Comparison of ENCODE assay signal across 10 cellular contexts in genomic region chr11:72719144-72719543, GRCh38. TPM values are rescaled to one million over a fixed set of nuclear protein-coding genes. Genes with fewer than 3 reads are reported as not detected.
DNase-seq lines count a peak whose midpoint lies in the region; ATAC-seq, FAIRE-seq and TF ChIP-seq lines count a peak whose summit lies in the region.
"Had no signal": no experiment of that assay in that cellular context is flagged by ENCODE, and none has a peak within 500 bp of the region (broad histone marks: within the 10 kb centered on the region; RNA-seq: fewer than 3 reads in every experiment).

No MANE protein-coding gene starts in this region.

- peak overlapping the region; percentile 22 for H3K9ac ChIP-seq in astrocyte (ENCODE audit: low read length)

- no peak overlapping the region for H3K4me3 ChIP-seq in astrocyte (ENCODE audit: insufficient read depth, low read depth, low read length)
- H3K4me3 ChIP-seq in upper lobe of left lung = peak overlapping the region in 1 of 4 donors; percentile 64

- peaks cover 2% of the 10 kb centered on the region for H3K27me3 Mint-ChIP-seq in astrocyte (ENCODE audit: low read depth, unreplicated experiment)
- H3K27me3 Mint-ChIP-seq in activated CD4-positive, alpha-beta memory T cell treated with anti-CD3 and anti-CD28 coated beads for 36 hours = no peaks in the 10 kb centered on the region

- TF ChIP-seq POLR2A in upper lobe of left lung (IDR thresholded peaks at IDR 0.05) = peak in 1 of 4 donors; percentile 17

- CTCF ChIA-PET in activated CD4-positive, alpha-beta memory T cell treated with anti-CD3 and anti-CD28 coated beads for 36 hours (lab: Charles Lee) = interaction anchor here (2.6 kb wide), 1 partner anchor 35 kb away, joined by 8 read pairs; no protein-coding TSS in a partner anchor

- TF ChIP-seq EP300 in upper lobe of left lung (IDR thresholded peaks at IDR 0.05) = peak in 1 of 4 donors; percentile 11

- no peak overlapping the region for H3K27ac Mint-ChIP-seq in astrocyte (ENCODE audit: unreplicated experiment)
- H3K27ac Mint-ChIP-seq in activated CD4-positive, alpha-beta memory T cell treated with anti-CD3 and anti-CD28 coated beads for 36 hours = no peak overlapping the region

- H3K4me3 Mint-ChIP-seq in astrocyte (ENCODE audit: unreplicated experiment) = no peak overlapping the region
- no peak overlapping the region for H3K4me3 Mint-ChIP-seq in activated CD4-positive, alpha-beta memory T cell treated with anti-CD3 and anti-CD28 coated beads for 36 hours

- H3K9me3 Mint-ChIP-seq in astrocyte (ENCODE audit: unreplicated experiment) = no peaks in the 10 kb centered on the region
- H3K9me3 Mint-ChIP-seq in activated CD4-positive, alpha-beta memory T cell treated with anti-CD3 and anti-CD28 coated beads for 36 hours = no peaks in the 10 kb centered on the region

- H3K79me2 ChIP-seq in astrocyte (ENCODE audit: insufficient read depth, low read length) = peaks cover 76% of the 10 kb centered on the region

- H3K4me2 ChIP-seq in astrocyte (ENCODE audit: low read length) = no peak overlapping the region

- H2AFZ ChIP-seq in astrocyte (ENCODE audit: low read depth, low read length) = no peak overlapping the region

- peaks cover 7% of the 10 kb centered on the region for H3K36me3 Mint-ChIP-seq in astrocyte (ENCODE audit: low read depth, unreplicated experiment)
- H3K36me3 Mint-ChIP-seq in activated CD4-positive, alpha-beta memory T cell treated with anti-CD3 and anti-CD28 coated beads for 36 hours = peaks cover 2% of the 10 kb centered on the region

- H3K9me3 ChIP-seq in astrocyte (ENCODE audit: insufficient read depth, low read depth, low read length) (no peaks in the 10 kb centered on the region), upper lobe of left lung (no peaks in the 10 kb centered on the region)

- ATAC-seq in Right ventricle myocardium inferior (peak; percentile 63), upper lobe of left lung (ENCODE audit: low FRiP score in 2 of 2) (peak in 1 of 2 donors; percentile 66)

- H3K27me3 ChIP-seq in astrocyte (ENCODE audit: insufficient read depth, low read length) (no peaks in the 10 kb centered on the region), layer of hippocampus (ENCODE audit: control insufficient read depth, insufficient read depth, low read length) (no peaks in the 10 kb centered on the region), upper lobe of left lung (no peaks in the 10 kb centered on the region)

- peaks cover 71% of the 10 kb centered on the region for H4K20me1 ChIP-seq in astrocyte (ENCODE audit: insufficient read depth, low read length)

- intact Hi-C loops in Right ventricle myocardium inferior (cut with DNase I) (no loop called here), cardiac septum (cut with DNase I) (no loop called here)
- intact Hi-C loops in activated CD4-positive, alpha-beta memory T cell treated with anti-CD3 and anti-CD28 coated beads for 36 hours (cut with micrococcal nuclease) = no loop called here

- H3K27ac ChIP-seq in astrocyte (ENCODE audit: low read depth, low read length) = no peak overlapping the region
- H3K27ac ChIP-seq in layer of hippocampus (ENCODE audit: low read depth, low read length) = peak overlapping the region; percentile 89
- H3K27ac ChIP-seq in upper lobe of left lung = peak overlapping the region; percentile 82 to 91 (median 90)
- H3K27ac ChIP-seq: C4-2B had no signal

- peaks cover 33% of the 10 kb centered on the region for H3K4me1 ChIP-seq in astrocyte (ENCODE audit: insufficient read depth, low read length)
- peaks cover 60 to 84% (median 67%) of the 10 kb centered on the region in 4 donors for H3K4me1 ChIP-seq in upper lobe of left lung

- 29 to 51% methylated on average over 2 of the region's 2 CpGs for WGBS in upper lobe of left lung, 2 donors

- TF ChIP-seq CTCF in astrocyte (IDR thresholded peaks at IDR 0.05; ENCODE audit: insufficient read depth, low read depth, low read length) (no peak), upper lobe of left lung (IDR thresholded peaks at IDR 0.05) (no peak)

- DNase-seq in Right ventricle myocardium inferior (ENCODE audit: missing footprints) (no peak), cardiac septum (ENCODE audit: low spot score) (no peak), astrocyte (ENCODE audit: low read depth) (peak; percentile 46), upper lobe of left lung (peak in 1 of 2 donors; percentile 81), SIG-M5 (lab: John Stamatoyannopoulos, UW) (no peak), iPS-NIHi11 (ENCODE audit: low spot score) (no peak)
- DNase-seq in activated CD4-positive, alpha-beta memory T cell treated with anti-CD3 and anti-CD28 coated beads for 36 hours = no peak
- DNase-seq: erythroblast had no signal

- POLR2A ChIA-PET in activated CD4-positive, alpha-beta memory T cell treated with anti-CD3 and anti-CD28 coated beads for 36 hours (lab: Charles Lee) = no interaction called here

- peaks cover 32% of the 10 kb centered on the region for H3K4me1 Mint-ChIP-seq in astrocyte (ENCODE audit: low read depth, unreplicated experiment)
- H3K4me1 Mint-ChIP-seq in activated CD4-positive, alpha-beta memory T cell treated with anti-CD3 and anti-CD28 coated beads for 36 hours (ENCODE audit: low read depth) = peaks cover 54% of the 10 kb centered on the region

- H3K36me3 ChIP-seq in astrocyte (ENCODE audit: insufficient read depth, low read length) (peaks cover 2% of the 10 kb centered on the region), upper lobe of left lung (peaks cover 0 to 22% (median 12%) of the 10 kb centered on the region in 4 donors)

- FAIRE-seq in astrocyte (lab: Jason Lieb, UNC) = no peak

RNA-seq across cellular contexts. Expression of gene ARAP1, which starts 33.1 kb away (rescaled TPM):
- 55.2 TPM for total RNA-seq in Right ventricle myocardium inferior
- 46.3 TPM for total RNA-seq in cardiac septum
- 31.9 and 33.8 TPM in 2 replicates for total RNA-seq in astrocyte
- total RNA-seq in upper lobe of left lung = 1,000 to 10,000 TPM in 1 of 6 donors, 100 to 1,000 TPM in 5; 217 to 1,154 (median 269) TPM
- total RNA-seq in activated CD4-positive, alpha-beta memory T cell treated with anti-CD3 and anti-CD28 coated beads for 36 hours = 10 to 100 TPM; 77.4 to 79.6 TPM

RNA-seq across cellular contexts. Expression of gene PDE2A, which starts 44.9 kb away (rescaled TPM):
- total RNA-seq in Right ventricle myocardium inferior (41.2 TPM), cardiac septum (28.8 TPM), astrocyte (0.75 and 0.82 TPM in 2 replicates), upper lobe of left lung (10 to 100 TPM in 4 of 6 donors, 1 to 10 TPM in 2; 4.7 to 46.1 (median 16.7) TPM)
- under 1 TPM; 0.29 to 0.97 TPM for total RNA-seq in activated CD4-positive, alpha-beta memory T cell treated with anti-CD3 and anti-CD28 coated beads for 36 hours
